Comparison of ENCODE assay signal across 1 cellular context in genomic region chr21:32770514-32771133, GRCh38.
TF ChIP-seq lines count a peak whose summit lies in the region.

No MANE protein-coding gene starts in this region.

TF ChIP-seq in HEK293, 187 proteins besides CTCF, POLR2A, EP300 and RAD21 (continued from another document):
- TF ChIP-seq ZNF692 (tag by site-specific recombination; IDR thresholded peaks at IDR 0.05) (peak; percentile 56), KLF9 (tag by site-specific recombination; IDR thresholded peaks at IDR 0.05; ENCODE audit: low read depth) (0 out of 2 replicates have a peak, but pooled peaks have one; percentile 14), ZNF600 (tag by site-specific recombination; IDR thresholded peaks at IDR 0.05) (peak; percentile 7; the same call in 1 of the 2 replicates), REPIN1 (tag by site-specific recombination; IDR thresholded peaks at IDR 0.05; ENCODE audit: low read depth) (no peak)
